Comparison of ENCODE assay signal across 21 cellular contexts in the genomic region with DNA sequence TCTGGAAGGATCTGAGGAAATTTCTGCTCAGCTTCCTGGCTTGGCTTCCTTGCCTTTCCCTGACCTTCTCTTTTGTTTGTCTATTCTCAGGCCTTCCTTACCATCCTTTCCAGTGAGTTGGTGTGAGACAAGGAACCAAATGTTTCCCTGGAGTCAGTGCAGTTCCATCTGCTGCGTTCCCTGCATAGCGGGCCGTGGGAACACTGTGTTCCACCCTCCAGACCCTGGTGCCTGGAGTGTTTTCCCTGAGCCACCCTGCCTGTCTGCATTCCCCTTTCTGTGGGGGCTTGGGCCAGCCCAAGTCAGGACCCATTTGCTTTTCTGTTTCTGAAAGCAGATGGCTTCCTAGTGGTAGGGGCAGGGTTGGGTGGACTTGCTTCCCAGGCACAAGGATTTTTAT. TPM values are rescaled to one million over a fixed set of nuclear protein-coding genes. Genes with fewer than 3 reads are reported as not detected.
A peak's percentile ranks its signal among the peaks of the same experiment; 100 is the strongest.
DNase-seq lines count a peak whose midpoint lies in the region; ATAC-seq, FAIRE-seq and TF ChIP-seq lines count a peak whose summit lies in the region.
"Had no signal": no experiment of that assay in that cellular context is flagged by ENCODE, and none has a peak within 500 bp of the region (broad histone marks: within the 10 kb centered on the region; RNA-seq: fewer than 3 reads in every experiment).

No MANE protein-coding gene starts in this region.

- H3K4me1 ChIP-seq in kidney (ENCODE audit: control insufficient read depth in 1 of 2, insufficient read depth in 1 of 2, low read depth in 1 of 2, low read length in 2 of 2) (peaks cover 0 to 11% of the 10 kb centered on the region in 2 donors), psoas muscle (peaks cover 20% of the 10 kb centered on the region)
- H3K4me1 ChIP-seq: A549, SJSA1 had no signal

- no peak for TF ChIP-seq POLR2A in GM12891 (IDR thresholded peaks at IDR 0.05; ENCODE audit: low read depth, low read length)

- no peak for TF ChIP-seq CTCF in WERI-Rb-1 (IDR thresholded peaks at IDR 0.05; ENCODE audit: low read depth, low read length)
- no peak for TF ChIP-seq CTCF in kidney (IDR thresholded peaks at IDR 0.05; ENCODE audit: borderline replicate concordance, extremely low read depth, insufficient read depth)
- TF ChIP-seq CTCF in psoas muscle (IDR thresholded peaks at IDR 0.05), result no peak

- ATAC-seq in psoas muscle, result peak; percentile 27 to 76 (median 58)
- no peak for ATAC-seq in HG03520 (IDR thresholded peaks at IDR 0.05; ENCODE audit: unreplicated experiment)
- ATAC-seq: A549; CD8-positive, alpha-beta T cell had no signal

- H3K27me3 ChIP-seq in WERI-Rb-1 (ENCODE audit: insufficient read depth, low read depth, severe bottlenecking), result no peaks in the 10 kb centered on the region
- H3K27me3 ChIP-seq in psoas muscle (ENCODE audit: insufficient read depth in 3 of 3, low read length in 2 of 3), result no peaks in the 10 kb centered on the region
- H3K27me3 ChIP-seq: BLaER1, SJSA1 had no signal

- WGBS in psoas muscle, 3 donors, result 36 to 74% (median 58%) methylated on average over 3 of the region's 3 CpGs

- H3K9me3 ChIP-seq in WERI-Rb-1 (ENCODE audit: severe bottlenecking) (peaks cover 29% of the 10 kb centered on the region), kidney (ENCODE audit: control insufficient read depth in 1 of 2, low read length in 2 of 2) (peaks cover 2 to 6% of the 10 kb centered on the region in 2 donors), psoas muscle (peaks cover 8% of the 10 kb centered on the region)

- H3K36me3 ChIP-seq in WERI-Rb-1 (no peaks in the 10 kb centered on the region), kidney (ENCODE audit: control insufficient read depth in 1 of 2, insufficient read depth in 2 of 2, low read length in 2 of 2) (no peaks in the 10 kb centered on the region), psoas muscle (ENCODE audit: insufficient read depth in 1 of 2, low read depth in 1 of 2) (no peaks in the 10 kb centered on the region)
- H3K36me3 ChIP-seq: BLaER1, SJSA1 had no signal

- no peak overlapping the region for H3K9ac ChIP-seq in kidney (ENCODE audit: low read length in 2 of 2)
- H3K9ac ChIP-seq: BLaER1 had no signal

- H3K27ac ChIP-seq in WERI-Rb-1 (no peak overlapping the region), kidney (ENCODE audit: low read depth in 2 of 2, low read length in 2 of 2) (no peak overlapping the region), psoas muscle (peak overlapping the region; percentile 70)
- H3K27ac ChIP-seq: A549, BLaER1, HL-60, SJSA1 had no signal

- FAIRE-seq in kidney (lab: Jason Lieb, UNC), result no peak
- FAIRE-seq in GM12891 (lab: Jason Lieb, UNC), result no peak
- FAIRE-seq: A549 had no signal

- intact Hi-C loops in kidney (cut with DNase I) (no loop called here), psoas muscle (cut with DNase I) (no loop called here), posterior vena cava (cut with DNase I) (no loop called here)

- H3K4me3 ChIP-seq in WERI-Rb-1 (ENCODE audit: low read depth, low read length), result no peak overlapping the region
- H3K4me3 ChIP-seq in kidney (ENCODE audit: low read length in 2 of 2), result no peak overlapping the region
- H3K4me3 ChIP-seq in psoas muscle, result no peak overlapping the region
- H3K4me3 ChIP-seq: A549, BLaER1, SJSA1 had no signal

- DNase-seq in AG20443 (ENCODE audit: low spot score), result peak; percentile 5
- DNase-seq in WERI-Rb-1, result peak; percentile 14
- DNase-seq in kidney, result peak; percentile 26
- no peak for DNase-seq in psoas muscle
- DNase-seq in posterior vena cava (ENCODE audit: low spot score), result no peak
- no peak for DNase-seq in HUDEP-2 (lab: John Stamatoyannopoulos, UW; ENCODE audit: unreplicated experiment in 76 of 76)
- DNase-seq in GM12891 (ENCODE audit: insufficient read length, low spot score), result no peak
- DNase-seq: Calu3, H9, IMR-90, NCI-H1417 treated with DMSO at 0.1 percent for 48 hours, NCI-H1930, NCI-H526 had no signal

TF ChIP-seq in GM12891, 5 proteins besides CTCF, POLR2A, EP300 and RAD21:
- TF ChIP-seq SPI1 (IDR thresholded peaks at IDR 0.05; ENCODE audit: low read depth, low read length) (no peak), PAX5 (IDR thresholded peaks at IDR 0.05; ENCODE audit: insufficient read depth, low read length, severe bottlenecking) (no peak), TAF1 (IDR thresholded peaks at IDR 0.05; ENCODE audit: low read depth, low read length) (no peak), POU2F2 (IDR thresholded peaks at IDR 0.05; ENCODE audit: low read depth, low read length) (no peak), POLR2AphosphoS5 (IDR thresholded peaks at IDR 0.05; ENCODE audit: low read depth, low read length) (no peak)

RNA-seq across cellular contexts. Expression of gene MYOG, which starts 13.9 kb away (rescaled TPM):
- total RNA-seq in kidney (not detected), psoas muscle (100 to 1,000 TPM in 3 of 4 donors, 10 to 100 TPM in 1; 42.9 to 451 (median 253) TPM), posterior vena cava (not detected)
- polyA plus RNA-seq in kidney (ENCODE audit: insufficient read depth, low read depth, low replicate concordance) (not detected), psoas muscle (100 to 1,000 TPM in 1 of 3 donors, 10 to 100 TPM in 1, 1 to 10 TPM in 1; 9.7 to 160 (median 59.7) TPM)
- not detected for polyA plus RNA-seq in GM12891 (2012; ENCODE audit: low read depth, missing spikeins)
- total RNA-seq: Calu3; CD8-positive, alpha-beta T cell; H9; HT1080; IMR-90; M059J; SJSA1 had no signal
- polyA plus RNA-seq: A549, IMR-90 had no signal

RNA-seq across cellular contexts. Expression of gene ADORA1, which starts 27.8 kb away (rescaled TPM):
- total RNA-seq in kidney (4.9 TPM), psoas muscle (10 to 100 TPM in 1 of 4 donors, 1 to 10 TPM in 3; 1.2 to 10.4 (median 6.1) TPM), posterior vena cava (1 to 10 TPM in 1 of 2 donors, under 1 TPM in 1; 0.32 to 1.3 TPM)
- polyA plus RNA-seq in kidney (ENCODE audit: insufficient read depth, low read depth, low replicate concordance) (21.2 TPM), psoas muscle (1 to 10 TPM; 1.1 to 1.8 (median 1.3) TPM)
- not detected for polyA plus RNA-seq in GM12891 (2012; ENCODE audit: low read depth, missing spikeins)
- total RNA-seq: CD8-positive, alpha-beta T cell; SJSA1 had no signal

Comparison
In these comparisons a context has a peak if more than half of its experiments do, and no peak if none do; other contexts are left out.
1. DNase-seq: peak in AG20443 (single experiment), WERI-Rb-1 (single experiment) and kidney (single experiment); none in psoas muscle (0 of 2), posterior vena cava (single experiment), HUDEP-2 (0 of 76) and GM12891 (single experiment).
2. RNA of gene MYOG, which starts 13.9 kb away (total RNA-seq): 42.9 to 451 TPM in psoas muscle; not detected in kidney (single experiment) and not detected in posterior vena cava; every median in the first group is over 10 times any median in the second.